31 cellular contexts compared by ENCODE assay signal in the genomic region with DNA sequence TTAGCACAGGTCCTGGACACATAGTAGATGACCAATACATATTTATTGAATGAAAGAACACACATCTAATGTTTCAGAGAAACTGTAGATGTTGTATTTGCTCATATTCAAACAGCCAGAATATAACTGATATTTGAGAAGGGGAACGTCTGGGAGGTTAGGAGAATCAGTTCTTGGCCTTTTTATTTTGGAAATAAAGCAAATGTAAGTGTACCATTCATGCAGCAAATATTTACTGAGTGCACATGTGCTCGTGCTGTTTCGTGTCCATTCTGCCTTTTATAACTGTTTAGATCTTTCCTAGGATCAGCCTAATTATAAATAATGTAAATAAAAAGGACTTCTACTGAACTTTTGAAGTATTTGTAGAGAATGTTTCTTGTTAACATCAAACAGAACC.
"Had no signal": no experiment of that assay in that cellular context is flagged by ENCODE, and none has a peak within 500 bp of the region (broad histone marks: within the 10 kb centered on the region; RNA-seq: fewer than 3 reads in every experiment).

No MANE protein-coding gene starts in this region.

- ATAC-seq: esophagus mucosa; foreskin keratinocyte; gastroesophageal sphincter; heart left ventricle; left cardiac atrium; left lung; mucosa of descending colon; naive thymus-derived CD4-positive, alpha-beta T cell; right lobe of liver; stimulated activated naive CD8-positive, alpha-beta T cell treated with anti-CD3 and anti-CD28 coated beads, Interleukin-15, amount 100 ng/mL, for 72 hours had no signal

- H3K4me2 ChIP-seq: neural progenitor cell had no signal

- H3K9me3 ChIP-seq: gastroesophageal sphincter, heart left ventricle, left lung, mucosa of descending colon, right lobe of liver, thyroid gland, uterus had no signal

- H3K36me3 Mint-ChIP-seq: mesothelial cell of epicardium, neural progenitor cell had no signal

- H3K4me1 Mint-ChIP-seq: neural progenitor cell; stimulated activated naive CD8-positive, alpha-beta T cell treated with anti-CD3 and anti-CD28 coated beads, Interleukin-15, amount 100 ng/mL, for 72 hours had no signal

- H2AFZ ChIP-seq: neural progenitor cell, parathyroid adenoma had no signal

- H3K27ac Mint-ChIP-seq: mesothelial cell of epicardium; naive thymus-derived CD4-positive, alpha-beta T cell; neural progenitor cell; progenitor cell of endocrine pancreas; stimulated activated naive CD8-positive, alpha-beta T cell treated with anti-CD3 and anti-CD28 coated beads, Interleukin-15, amount 100 ng/mL, for 72 hours had no signal

- H3K27ac ChIP-seq: dorsolateral prefrontal cortex, epithelial cell of prostate, foreskin keratinocyte, gastroesophageal sphincter, heart left ventricle, left lung, neural progenitor cell, parathyroid adenoma, right lobe of liver, suprapubic skin, thyroid gland, uterus had no signal

- DNase-seq: cerebellar nuclear complex; cortex of kidney; dorsolateral prefrontal cortex; effector CD4-positive, alpha-beta T cell; foreskin keratinocyte; heart left ventricle; hippocampal formation; left cardiac atrium; left lung; mesenchymal stem cell; mucosa of descending colon; naive thymus-derived CD4-positive, alpha-beta T cell; right lobe of liver; small intestine; stimulated activated CD4-positive, alpha-beta T cell treated with anti-CD3 and anti-CD28 coated beads, Interleukin-15, amount 100 ng/mL, for 24 hours; stimulated activated CD4-positive, alpha-beta T cell treated with anti-CD3 and anti-CD28 coated beads, Interleukin-2, amount 100 ng/mL, for 48 hours; stimulated activated CD8-positive, alpha-beta memory T cell treated with anti-CD3 and anti-CD28 coated beads, Interleukin-4, amount 100 ng/mL, for 48 hours; stimulated activated naive CD4-positive, alpha-beta T cell; stimulated activated naive CD8-positive, alpha-beta T cell treated with anti-CD3 and anti-CD28 coated beads, Interleukin-15, amount 100 ng/mL, for 72 hours; thyroid gland; trophoblast cell; uterus had no signal

- H3K4me3 Mint-ChIP-seq: mesothelial cell of epicardium; naive thymus-derived CD4-positive, alpha-beta T cell; nephron; neural progenitor cell; stimulated activated naive CD8-positive, alpha-beta T cell treated with anti-CD3 and anti-CD28 coated beads, Interleukin-15, amount 100 ng/mL, for 72 hours had no signal

- H3K9me3 Mint-ChIP-seq: mesothelial cell of epicardium; nephron; neural progenitor cell; stimulated activated naive CD8-positive, alpha-beta T cell treated with anti-CD3 and anti-CD28 coated beads, Interleukin-15, amount 100 ng/mL, for 72 hours had no signal

- H3K4me1 ChIP-seq: foreskin keratinocyte, gastroesophageal sphincter, heart left ventricle, left lung, neural progenitor cell, parathyroid adenoma, right lobe of liver, suprapubic skin, thyroid gland, uterus had no signal

- H3K4me3 ChIP-seq: dorsolateral prefrontal cortex, gastroesophageal sphincter, heart left ventricle, left lung, mucosa of descending colon, neural progenitor cell, right lobe of liver, suprapubic skin, thyroid gland, uterus had no signal

- H3K27me3 ChIP-seq: dorsolateral prefrontal cortex, foreskin keratinocyte, gastroesophageal sphincter, heart left ventricle, left lung, neural progenitor cell, right lobe of liver, suprapubic skin, thyroid gland, uterus had no signal

- H3K9ac ChIP-seq: neural progenitor cell, parathyroid adenoma had no signal

- H3K79me2 ChIP-seq: parathyroid adenoma had no signal

- H3K36me3 ChIP-seq: gastroesophageal sphincter, heart left ventricle, left lung, neural progenitor cell, right lobe of liver, suprapubic skin, thyroid gland, uterus had no signal
